16 cellular contexts compared by ENCODE assay signal in genomic region chr18:24497052-24497754, GRCh38. TPM values are rescaled to one million over a fixed set of nuclear protein-coding genes. Genes with fewer than 3 reads are reported as not detected.
DNase-seq lines count a peak whose midpoint lies in the region; ATAC-seq and TF ChIP-seq lines count a peak whose summit lies in the region.
"Had no signal": no experiment of that assay in that cellular context is flagged by ENCODE, and none has a peak within 500 bp of the region (broad histone marks: within the 10 kb centered on the region; RNA-seq: fewer than 3 reads in every experiment).

No MANE protein-coding gene starts in this region.

- H3K9ac ChIP-seq in adipocyte (ENCODE audit: low read length): no peak overlapping the region

- H3K27me3 ChIP-seq in adipocyte (replicated peaks; ENCODE audit: control insufficient read depth, insufficient read depth, low read length) (no peaks in the 10 kb centered on the region), foreskin keratinocyte (no peaks in the 10 kb centered on the region), body of pancreas (no peaks in the 10 kb centered on the region)
- H3K27me3 ChIP-seq: MG63 had no signal

- DNase-seq in AG08396 (ENCODE audit: low spot score) (peak; percentile 51), LHCN-M2 (ENCODE audit: low read depth) (peak; percentile 11), adipocyte (ENCODE audit: low read depth) (peak; percentile 44), foreskin keratinocyte (peak; percentile 13 to 45), body of pancreas (no peak), ecto neural progenitor cell (ENCODE audit: low spot score) (no peak), NOMO-1 (lab: John Stamatoyannopoulos, UW; ENCODE audit: unreplicated experiment in 2 of 2) (no peak)
- DNase-seq in activated CD8-positive, alpha-beta memory T cell treated with anti-CD3 and anti-CD28 coated beads, Interleukin-2, amount 50 U/mL, for 48 hours: no peak
- DNase-seq: activated naive CD8-positive, alpha-beta T cell treated with anti-CD3 and anti-CD28 coated beads, Interleukin-2, amount 10 ng/mL, durations not matched to agents 7 days and 5 days; DMS79; effector memory CD8-positive, alpha-beta T cell; GOT3; MG63; midbrain; NCI-H2227 treated with DMSO at 0.1 percent for 48 hours had no signal

- H3K4me1 ChIP-seq in adipocyte (ENCODE audit: control insufficient read depth, insufficient read depth, low read length) (peaks cover 6% of the 10 kb centered on the region), foreskin keratinocyte (no peaks in the 10 kb centered on the region), body of pancreas (no peaks in the 10 kb centered on the region)

- ATAC-seq in foreskin keratinocyte (peak; percentile 40), body of pancreas (no peak)
- ATAC-seq: effector memory CD8-positive, alpha-beta T cell had no signal

- H3K27ac ChIP-seq in foreskin keratinocyte: no peak overlapping the region
- no peak overlapping the region for H3K27ac ChIP-seq in body of pancreas

- intact Hi-C loops in body of pancreas (cut with DNase I): no loop called here

- 75 to 80% methylated on average over 1 of the region's 1 CpG for WGBS in body of pancreas, 2 donors

- H3K9me3 ChIP-seq in adipocyte (ENCODE audit: control insufficient read depth, low read length) (no peaks in the 10 kb centered on the region), body of pancreas (no peaks in the 10 kb centered on the region)
- H3K9me3 ChIP-seq: MG63 had no signal

- H3K36me3 ChIP-seq in adipocyte (ENCODE audit: control insufficient read depth, insufficient read depth, low read length, severe bottlenecking) (no peaks in the 10 kb centered on the region), body of pancreas (replicated peaks in 1 of 2; ENCODE audit: insufficient read depth in 1 of 2, low read depth in 2 of 2) (no peaks in the 10 kb centered on the region)
- H3K36me3 ChIP-seq: MG63 had no signal

- TF ChIP-seq CTCF in foreskin keratinocyte (conservative IDR thresholded peaks at IDR 0.05): no peak
- TF ChIP-seq CTCF in body of pancreas (IDR thresholded peaks at IDR 0.05): no peak

- no peak for TF ChIP-seq POLR2A in body of pancreas (IDR thresholded peaks at IDR 0.05)

- no peak overlapping the region for H3K4me3 ChIP-seq in adipocyte (ENCODE audit: low read length)
- H3K4me3 ChIP-seq in body of pancreas: no peak overlapping the region
- H3K4me3 ChIP-seq: MG63 had no signal

RNA-seq across cellular contexts. Expression of gene HRH4, which starts 36.8 kb away (rescaled TPM):
- total RNA-seq in LHCN-M2 (2014; rRNA removed) (0.13 TPM in 1 of 2 replicates, not detected in the other), foreskin keratinocyte (0.04 TPM in 1 of 2 replicates, not detected in the other), body of pancreas (not detected)
- 0.02 TPM for polyA plus RNA-seq in LHCN-M2 (2012)
- polyA plus RNA-seq in foreskin keratinocyte: not detected in 2 replicates
- total RNA-seq: posterior vena cava had no signal

Comparison
In these comparisons a context has a peak if more than half of its experiments do, and no peak if none do; other contexts are left out.
1. DNase-seq: peak in AG08396 (single experiment), LHCN-M2 (single experiment), adipocyte (single experiment) and foreskin keratinocyte (2 of 2); none in body of pancreas (0 of 4), ecto neural progenitor cell (single experiment), activated CD8-positive, alpha-beta memory T cell treated with anti-CD3 and anti-CD28 coated beads, Interleukin-2, amount 50 U/mL, for 48 hours (single experiment) and NOMO-1 (0 of 2).